Comparison of ENCODE assay signal across 22 cellular contexts in the genomic region with DNA sequence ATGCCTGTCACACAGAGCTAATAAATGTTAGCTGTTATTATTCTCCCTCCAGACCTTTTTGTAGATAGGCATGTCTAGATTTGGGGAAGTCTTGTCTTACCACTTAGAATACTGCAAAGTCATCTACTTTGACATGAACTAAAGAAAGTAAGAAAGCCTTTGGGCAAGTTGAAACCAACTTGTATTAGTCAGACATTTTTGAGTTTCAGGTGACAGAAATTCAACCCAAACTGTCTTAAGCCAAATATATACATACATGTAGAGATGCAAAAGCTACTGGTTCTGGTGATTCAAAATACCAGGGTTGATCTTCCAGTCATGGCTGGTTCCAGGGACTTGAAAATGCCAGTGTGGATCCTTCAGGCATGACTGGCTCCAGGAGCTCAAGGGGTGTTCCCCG.
DNase-seq lines count a peak whose midpoint lies in the region; ATAC-seq, FAIRE-seq and TF ChIP-seq lines count a peak whose summit lies in the region.
"Had no signal": no experiment of that assay in that cellular context is flagged by ENCODE, and none has a peak within 500 bp of the region (broad histone marks: within the 10 kb centered on the region; RNA-seq: fewer than 3 reads in every experiment).

No MANE protein-coding gene starts in this region.

- no peak for TF ChIP-seq POLR2A in breast epithelium (IDR thresholded peaks at IDR 0.05)
- TF ChIP-seq POLR2A in GM12878 (IDR thresholded peaks at IDR 0.05; ENCODE audit: low read depth, low read length), result no peak
- no peak for TF ChIP-seq POLR2A in esophagus squamous epithelium (IDR thresholded peaks at IDR 0.05)

- H4K20me1 ChIP-seq in mammary epithelial cell (ENCODE audit: insufficient read depth, low read length) (no peaks in the 10 kb centered on the region), GM12878 (ENCODE audit: control insufficient read depth, insufficient read depth) (no peaks in the 10 kb centered on the region)
- H4K20me1 ChIP-seq: BLaER1 treated with 17β-estradiol and CSF1 and Interleukin-3, amounts not matched to agents 10 nM and 100 nM had no signal

- TF ChIP-seq CTCF in mammary epithelial cell (conservative IDR thresholded peaks at IDR 0.05 in 1 of 2, IDR thresholded peaks at IDR 0.05 in 1 of 2; ENCODE audit: extremely low read depth in 1 of 2, insufficient read depth in 1 of 2, low read depth in 1 of 2, low read length in 2 of 2) (no peak), breast epithelium (IDR thresholded peaks at IDR 0.05) (no peak), GM12878 (IDR thresholded peaks at IDR 0.05 in 2 of 3, conservative IDR thresholded peaks at IDR 0.05 in 1 of 3; ENCODE audit: control insufficient read depth in 2 of 3, extremely low read depth in 1 of 3, insufficient read depth in 1 of 3, low read depth in 3 of 3, low read length in 3 of 3) (no peak), esophagus squamous epithelium (IDR thresholded peaks at IDR 0.05) (no peak), type B pancreatic cell (conservative IDR thresholded peaks at IDR 0.05) (no peak), HFFc6 (IDR thresholded peaks at IDR 0.05) (no peak), brain microvascular endothelial cell (IDR thresholded peaks at IDR 0.05; ENCODE audit: low read depth, low read length, missing control alignments) (no peak)

- no peak for TF ChIP-seq EP300 in GM12878 (IDR thresholded peaks at IDR 0.05; ENCODE audit: borderline replicate concordance in 1 of 2, control insufficient read depth in 1 of 2, low read depth in 2 of 2, low read length in 2 of 2)

- H3K4me3 Mint-ChIP-seq in type B pancreatic cell, result no peak overlapping the region
- H3K4me3 Mint-ChIP-seq in HFFc6, result no peak overlapping the region
- H3K4me3 Mint-ChIP-seq: CD8-positive, alpha-beta memory T cell had no signal

- in situ Hi-C loops in mammary epithelial cell (cut with MboI; ENCODE audit: low sequenced_read_pairs in 2 of 2) (no loop called here), GM12878 (cut with MboI) (no loop called here), brain microvascular endothelial cell (cut with HindIII; ENCODE audit: low pct_ligation_motif_present, low sequenced_read_pairs) (no loop called here)

- H3K9ac ChIP-seq in mammary epithelial cell (ENCODE audit: insufficient read depth, low read length), result no peak overlapping the region
- H3K9ac ChIP-seq in GM12878 (ENCODE audit: control insufficient read depth, insufficient read depth, low read length), result no peak overlapping the region
- H3K9ac ChIP-seq: BLaER1 treated with 17β-estradiol and CSF1 and Interleukin-3, amounts not matched to agents 10 nM and 100 nM had no signal

- H3K4me2 ChIP-seq in mammary epithelial cell (ENCODE audit: insufficient read depth, low read depth, low read length) (no peak overlapping the region), GM12878 (ENCODE audit: control insufficient read depth, insufficient read depth) (no peak overlapping the region)
- H3K4me2 ChIP-seq: BLaER1 treated with 17β-estradiol and CSF1 and Interleukin-3, amounts not matched to agents 10 nM and 100 nM had no signal

- H3K27me3 Mint-ChIP-seq in type B pancreatic cell, result no peaks in the 10 kb centered on the region
- H3K27me3 Mint-ChIP-seq in HFFc6 (ENCODE audit: insufficient read depth), result peaks cover 3% of the 10 kb centered on the region

- CTCF ChIA-PET in mammary epithelial cell (lab: Charles Lee; ENCODE audit: low non-redundant PET) (no interaction called here), GM12878 (lab: Yijun Ruan, JAX) (interaction anchor here (0.5 to 0.9 kb wide), 2 partner anchors 12 to 137 kb away, joined by 3 to 4 read pairs; no protein-coding TSS in a partner anchor)

- dilution Hi-C loops in mammary epithelial cell (cut with HindIII; ENCODE audit: low sequenced_read_pairs), result no loop called here

- H3K4me1 ChIP-seq in mammary epithelial cell (ENCODE audit: insufficient read depth, low read length), result peaks cover 8% of the 10 kb centered on the region
- H3K4me1 ChIP-seq in breast epithelium, result no peaks in the 10 kb centered on the region
- H3K4me1 ChIP-seq in GM12878 (ENCODE audit: control insufficient read depth, insufficient read depth, low read length), result peaks cover 3% of the 10 kb centered on the region
- H3K4me1 ChIP-seq in esophagus squamous epithelium, result peaks cover 15 to 58% (median 18%) of the 10 kb centered on the region in 3 donors
- H3K4me1 ChIP-seq: SJSA1 had no signal

- H3K4me1 Mint-ChIP-seq in type B pancreatic cell (ENCODE audit: unreplicated experiment) (peaks cover 14% of the 10 kb centered on the region), HFFc6 (ENCODE audit: low read depth) (no peaks in the 10 kb centered on the region)
- H3K4me1 Mint-ChIP-seq: CD8-positive, alpha-beta memory T cell had no signal

- H2AFZ ChIP-seq in mammary epithelial cell (ENCODE audit: low read depth, low read length), result no peak overlapping the region
- no peak overlapping the region for H2AFZ ChIP-seq in GM12878 (ENCODE audit: control insufficient read depth, low read depth, low read length)

- no peak for TF ChIP-seq RAD21 in GM12878 (IDR thresholded peaks at IDR 0.05; ENCODE audit: insufficient read depth, low read depth, low read length)

- no peaks in the 10 kb centered on the region for H3K27me3 ChIP-seq in mammary epithelial cell (ENCODE audit: insufficient read depth, low read length)
- H3K27me3 ChIP-seq in breast epithelium, result no peaks in the 10 kb centered on the region
- peaks cover 0 to 3% of the 10 kb centered on the region in 2 experiments; a peak in 1 of 4 replicates for H3K27me3 ChIP-seq in GM12878 (replicated peaks in 1 of 2; ENCODE audit: control insufficient read depth in 2 of 2, insufficient read depth in 2 of 2, low read length in 1 of 2)
- peaks cover 0 to 11% (median 0%) of the 10 kb centered on the region in 4 donors for H3K27me3 ChIP-seq in esophagus squamous epithelium
- no peaks in the 10 kb centered on the region for H3K27me3 ChIP-seq in brain microvascular endothelial cell (replicated peaks)
- H3K27me3 ChIP-seq: BLaER1 treated with 17β-estradiol and CSF1 and Interleukin-3, amounts not matched to agents 10 nM and 100 nM; SJSA1 had no signal

- 100% methylated on average over 1 of the region's 1 CpG for WGBS in mammary epithelial cell (ENCODE audit: low coverage, missing lambda C conversion rate)
- WGBS in GM12878 (ENCODE audit: insufficient coverage, insufficient replicate concordance, low lambda C conversion rate, missing lambda C conversion rate), result 40% methylated on average over 1 of the region's 1 CpG
- 53 to 67% methylated on average over 1 of the region's 1 CpG for WGBS in esophagus squamous epithelium, 2 donors

- POLR2A ChIA-PET in GM12878 (lab: Charles Lee), result no interaction called here

- no peak for FAIRE-seq in GM12878 (lab: Jason Lieb, UNC)
- FAIRE-seq: H54, HepG2, RCC 7860 had no signal

- H3K9me3 Mint-ChIP-seq in type B pancreatic cell, result peaks cover 2% of the 10 kb centered on the region
- no peaks in the 10 kb centered on the region for H3K9me3 Mint-ChIP-seq in HFFc6
- H3K9me3 Mint-ChIP-seq: CD8-positive, alpha-beta memory T cell had no signal

- no peak overlapping the region for H3K27ac ChIP-seq in mammary epithelial cell (ENCODE audit: insufficient read depth, low read depth, low read length)
- H3K27ac ChIP-seq in breast epithelium, result no peak overlapping the region
- H3K27ac ChIP-seq in GM12878 (ENCODE audit: control insufficient read depth, insufficient read depth), result no peak overlapping the region
- peak overlapping the region; percentile 69 to 86 (median 74) for H3K27ac ChIP-seq in esophagus squamous epithelium
- no peak overlapping the region for H3K27ac ChIP-seq in brain microvascular endothelial cell
- H3K27ac ChIP-seq: BLaER1 treated with 17β-estradiol and CSF1 and Interleukin-3, amounts not matched to agents 10 nM and 100 nM; HL-60; SJSA1 had no signal

- ATAC-seq in GM12878, result peak; percentile 41; the same call in 2 of the 3 replicates
- ATAC-seq: HepG2, Right ventricle myocardium inferior had no signal

- H3K36me3 Mint-ChIP-seq in type B pancreatic cell (no peaks in the 10 kb centered on the region), HFFc6 (ENCODE audit: low read depth) (no peaks in the 10 kb centered on the region)
- H3K36me3 Mint-ChIP-seq: CD8-positive, alpha-beta memory T cell had no signal

- H3K36me3 ChIP-seq in mammary epithelial cell (ENCODE audit: insufficient read depth, low read length), result no peaks in the 10 kb centered on the region
- no peaks in the 10 kb centered on the region for H3K36me3 ChIP-seq in breast epithelium
- no peaks in the 10 kb centered on the region for H3K36me3 ChIP-seq in GM12878 (ENCODE audit: control insufficient read depth in 2 of 2, insufficient read depth in 2 of 2, low read length in 1 of 2)
- H3K36me3 ChIP-seq in esophagus squamous epithelium, result no peaks in the 10 kb centered on the region
- H3K36me3 ChIP-seq in brain microvascular endothelial cell (replicated peaks), result no peaks in the 10 kb centered on the region
- H3K36me3 ChIP-seq: BLaER1 treated with 17β-estradiol and CSF1 and Interleukin-3, amounts not matched to agents 10 nM and 100 nM; SJSA1 had no signal

- SMC1A ChIA-PET in GM12878 (lab: Charles Lee; ENCODE audit: uncharacterized antibody, unreplicated experiment), result interaction anchor here (0.6 kb wide), 1 partner anchor 1732 kb away, joined by 3 read pairs; no protein-coding TSS in a partner anchor

- BruUV-seq in mammary epithelial cell (replicated peaks; lab: Mats Ljungman, UMichigan) (no TSS peak), GM12878 (replicated peaks; lab: Mats Ljungman, UMichigan) (no TSS peak)

- RAD21 ChIA-PET in GM12878 (lab: Charles Lee; ENCODE audit: unreplicated experiment), result no interaction called here

- H3K9me3 ChIP-seq in mammary epithelial cell (replicated peaks; ENCODE audit: insufficient read depth, low read length), result no peaks in the 10 kb centered on the region
- H3K9me3 ChIP-seq in breast epithelium, result no peaks in the 10 kb centered on the region
- H3K9me3 ChIP-seq in GM12878 (replicated peaks; ENCODE audit: control insufficient read depth, insufficient read depth, low read length), result no peaks in the 10 kb centered on the region; the same call in 2 of the 3 replicates
- no peaks in the 10 kb centered on the region for H3K9me3 ChIP-seq in esophagus squamous epithelium
- H3K9me3 ChIP-seq: SJSA1 had no signal

- peak; percentile 60 for DNase-seq in mammary epithelial cell
- no peak for DNase-seq in breast epithelium (ENCODE audit: low spot score in 2 of 2)
- no peak for DNase-seq in GM12878 (ENCODE audit: low read depth, low spot score)
- DNase-seq in esophagus squamous epithelium (lab: John Stamatoyannopoulos, UW), result no peak
- no peak for DNase-seq in type B pancreatic cell (ENCODE audit: extremely low spot score, unreplicated experiment)
- no peak for DNase-seq in HFFc6
- no peak for DNase-seq in brain microvascular endothelial cell
- no peak for DNase-seq in NCI-H345 treated with DMSO at 0.1 percent for 48 hours (lab: John Stamatoyannopoulos, UW; ENCODE audit: unreplicated experiment)
- DNase-seq: 8988T; Calu3; CD8-positive, alpha-beta memory T cell; KBM-7; MV-4-11; NCI-H1694; OCI-M1 had no signal

- H3K27ac Mint-ChIP-seq in type B pancreatic cell (peak overlapping the region; percentile 87), HFFc6 (no peak overlapping the region)
- H3K27ac Mint-ChIP-seq: CD8-positive, alpha-beta memory T cell had no signal

- intact Hi-C loops in mammary epithelial cell (cut with micrococcal nuclease) (no loop called here), breast epithelium (cut with DNase I; ENCODE audit: low total_unique reads) (no loop called here), GM12878 (cut with micrococcal nuclease; ENCODE audit: unreplicated experiment) (no loop called here), esophagus squamous epithelium (cut with DNase I) (no loop called here)

- no peaks in the 10 kb centered on the region for H3K79me2 ChIP-seq in mammary epithelial cell (ENCODE audit: insufficient read depth, low read length)
- no peaks in the 10 kb centered on the region for H3K79me2 ChIP-seq in GM12878 (ENCODE audit: control insufficient read depth, insufficient read depth, low read length)

- no peak overlapping the region for H3K4me3 ChIP-seq in mammary epithelial cell (replicated peaks in 1 of 3; ENCODE audit: insufficient read depth in 1 of 3, low read depth in 2 of 3, low read length in 3 of 3)
- no peak overlapping the region for H3K4me3 ChIP-seq in breast epithelium
- H3K4me3 ChIP-seq in GM12878, result no peak overlapping the region
- no peak overlapping the region for H3K4me3 ChIP-seq in esophagus squamous epithelium
- H3K4me3 ChIP-seq in brain microvascular endothelial cell (ENCODE audit: low read depth, low read length), result no peak overlapping the region
- H3K4me3 ChIP-seq: BLaER1 treated with 17β-estradiol and CSF1 and Interleukin-3, amounts not matched to agents 10 nM and 100 nM; SJSA1 had no signal

Comparison
In these comparisons a context has a peak if more than half of its experiments do, and no peak if none do; other contexts are left out.
1. H3K27ac ChIP-seq: peak in esophagus squamous epithelium (4 of 4); none in mammary epithelial cell (single experiment), breast epithelium (0 of 2), GM12878 (single experiment) and brain microvascular endothelial cell (single experiment).